Comparison of ENCODE assay signal across 25 cellular contexts in the genomic region with DNA sequence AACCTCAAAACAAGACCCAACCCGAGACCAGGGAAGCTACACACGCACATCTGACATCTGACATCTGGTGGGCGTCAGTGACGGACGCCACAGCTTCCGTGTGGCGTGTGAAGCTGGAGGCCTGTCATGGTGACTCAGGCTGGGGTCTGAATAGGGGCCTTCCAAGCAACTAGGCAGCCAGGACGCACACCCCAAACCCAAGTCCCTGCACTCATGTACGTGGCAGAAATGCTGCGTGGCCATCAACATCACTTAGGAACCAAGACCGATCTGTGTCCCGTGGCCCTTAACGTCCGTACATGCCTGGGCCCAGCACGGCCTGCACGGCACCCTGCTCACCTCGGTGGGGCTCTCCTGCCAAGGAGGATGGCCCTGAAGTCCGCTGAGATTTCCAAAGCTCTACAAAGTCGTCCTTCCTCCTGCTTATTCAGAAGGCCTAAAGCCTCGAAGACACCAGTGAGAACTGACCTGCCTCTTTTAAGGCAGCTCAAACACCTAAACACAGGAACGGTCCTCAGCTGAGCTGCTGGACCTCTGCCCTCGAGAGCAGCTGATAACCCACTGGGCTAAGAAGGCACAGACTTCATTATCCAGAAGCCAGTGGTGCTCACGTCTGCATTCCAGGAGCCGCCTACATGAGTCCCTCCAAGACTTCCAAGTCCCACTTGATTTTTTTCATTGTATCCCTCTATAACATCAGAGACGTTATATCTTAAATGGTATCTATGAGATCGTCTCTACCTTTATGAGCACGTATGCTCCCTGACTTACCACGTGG.
DNase-seq lines count a peak whose midpoint lies in the region; ATAC-seq and TF ChIP-seq lines count a peak whose summit lies in the region.
"Had no signal": no experiment of that assay in that cellular context is flagged by ENCODE, and none has a peak within 500 bp of the region (broad histone marks: within the 10 kb centered on the region; RNA-seq: fewer than 3 reads in every experiment).

No MANE protein-coding gene starts in this region.

- no peak overlapping the region for H3T11ph ChIP-seq in H9 (ENCODE audit: low read length)

- no peak overlapping the region for H3K56ac ChIP-seq in H9 (ENCODE audit: insufficient read length, low read depth, low read length)

- H3K4me1 ChIP-seq in H9 (ENCODE audit: insufficient read depth, low read length) = peaks cover 3% of the 10 kb centered on the region; the same call in 1 of the 2 replicates
- H3K4me1 ChIP-seq: A549 had no signal

- no peak overlapping the region for H2BK5ac ChIP-seq in H9 (ENCODE audit: insufficient read length, low read length)

- H3K14ac ChIP-seq in H9 (ENCODE audit: insufficient read depth, low read length) = no peak overlapping the region

- H3K9me3 ChIP-seq in AG04450 (ENCODE audit: control insufficient read depth, insufficient read depth, low read length) (no peaks in the 10 kb centered on the region; the same call in 1 of the 2 replicates), H9 (ENCODE audit: control insufficient read depth, low read depth, low read length) (no peaks in the 10 kb centered on the region)
- H3K9me3 ChIP-seq: A549, ascending aorta, heart right ventricle, left ventricle myocardium inferior, ovary had no signal

- no peak for TF ChIP-seq CTCF in AG04450 (IDR thresholded peaks at IDR 0.05; ENCODE audit: low read depth, low read length)
- no peak for TF ChIP-seq CTCF in WTC11 (IDR thresholded peaks at IDR 0.05)
- no peak for TF ChIP-seq CTCF in glutamatergic neuron (IDR thresholded peaks at IDR 0.05; ENCODE audit: partially characterized antibody, unreplicated experiment)
- no peak for TF ChIP-seq CTCF in H9 (conservative IDR thresholded peaks at IDR 0.05)

- intact Hi-C loops in posterior vena cava (cut with DNase I) = no loop called here

- H4K91ac ChIP-seq in H9 (ENCODE audit: insufficient read length, low read depth, low read length) = no peak overlapping the region

- DNase-seq in AG04450 (ENCODE audit: low read depth, low spot score) = no peak
- DNase-seq in WTC11 (ENCODE audit: low spot score) = no peak
- DNase-seq in glutamatergic neuron = no peak
- peak; percentile 40 for DNase-seq in posterior vena cava (ENCODE audit: low spot score)
- DNase-seq in H9 = no peak
- no peak for DNase-seq in amygdala (lab: John Stamatoyannopoulos, UW)
- no peak for DNase-seq in SW480 (ENCODE audit: low spot score)
- DNase-seq in stimulated activated CD8-positive, alpha-beta memory T cell treated with anti-CD3 and anti-CD28 coated beads, Interleukin-4, amount 100 ng/mL, for 48 hours = no peak
- DNase-seq: activated CD8-positive, alpha-beta T cell treated with anti-CD3 and anti-CD28 coated beads, Interleukin-2, amount 10 ng/mL, durations not matched to agents 7 days and 5 days; activated naive CD4-positive, alpha-beta T cell treated with Interleukin-2 at 50 U/mL for 16 hours; activated T-cell treated with anti-CD3 and anti-CD28 coated beads, Interleukin-2, amount 50 U/mL, for 1 hour; CD4-positive, CD25-positive, alpha-beta regulatory T cell; heart right ventricle; left ventricle myocardium inferior; NCI-H1105 treated with DMSO at 0.1 percent for 48 hours; NCI-H2081; NCI-H510A treated with DMSO at 0.1 percent for 48 hours; stimulated activated CD4-positive, alpha-beta T cell treated with anti-CD3 and anti-CD28 coated beads, Interleukin-4, amount 100 ng/mL, for 1 hour had no signal

- H3K4me1 Mint-ChIP-seq in WTC11 = peaks cover 42% of the 10 kb centered on the region
- peaks cover 51% of the 10 kb centered on the region for H3K4me1 Mint-ChIP-seq in glutamatergic neuron (ENCODE audit: low read depth, unreplicated experiment)
- H3K4me1 Mint-ChIP-seq in H9 = peaks cover 38 to 51% of the 10 kb centered on the region in 2 experiments

- H3K36me3 Mint-ChIP-seq in WTC11 = no peaks in the 10 kb centered on the region
- H3K36me3 Mint-ChIP-seq in glutamatergic neuron (ENCODE audit: unreplicated experiment) = no peaks in the 10 kb centered on the region
- peaks cover 0 to 4% (median 0%) of the 10 kb centered on the region in 3 experiments; a peak in 1 of 7 replicates for H3K36me3 Mint-ChIP-seq in H9 (ENCODE audit: insufficient read depth in 1 of 3, low read depth in 3 of 3)
- H3K36me3 Mint-ChIP-seq: CD4-positive, CD25-positive, alpha-beta regulatory T cell had no signal

- ATAC-seq in WTC11 = no peak
- ATAC-seq: A549; activated CD8-positive, alpha-beta T cell treated with anti-CD3 and anti-CD28 coated beads, Interleukin-2, amount 10 ng/mL, durations not matched to agents 7 days and 5 days; HepG2 had no signal

- H3K27me3 Mint-ChIP-seq in WTC11 (ENCODE audit: low read depth) (no peaks in the 10 kb centered on the region), glutamatergic neuron (ENCODE audit: unreplicated experiment) (peaks cover 5% of the 10 kb centered on the region), H9 (ENCODE audit: low read depth) (no peaks in the 10 kb centered on the region)
- H3K27me3 Mint-ChIP-seq: CD4-positive, CD25-positive, alpha-beta regulatory T cell had no signal

- H3K4me3 ChIP-seq in AG04450 (ENCODE audit: low read depth, low read length) = no peak overlapping the region
- H3K4me3 ChIP-seq: A549, ascending aorta, heart right ventricle, left ventricle myocardium inferior, ovary, skin epidermis had no signal

- H2BK20ac ChIP-seq in H9 (ENCODE audit: low read depth, low read length, poor library complexity, severe bottlenecking) = no peak overlapping the region

- H3K4ac ChIP-seq in H9 (ENCODE audit: low read depth, low read length) = no peak overlapping the region

- H4K5ac ChIP-seq in H9 (ENCODE audit: insufficient read length, low read depth, low read length) = no peak overlapping the region

- no peak overlapping the region for H2BK120ac ChIP-seq in H9 (ENCODE audit: low read depth, low read length, poor library complexity, severe bottlenecking)

- H2AK5ac ChIP-seq in H9 (ENCODE audit: insufficient read length, low read length) = no peak overlapping the region

- H3K4me2 ChIP-seq in H9 (ENCODE audit: insufficient read depth, insufficient read length, low read length) = no peak overlapping the region
- H3K4me2 ChIP-seq: A549 had no signal

- H3K9me3 Mint-ChIP-seq in WTC11 (no peaks in the 10 kb centered on the region), glutamatergic neuron (ENCODE audit: unreplicated experiment) (peaks cover 10% of the 10 kb centered on the region), H9 (no peaks in the 10 kb centered on the region)

- no peak overlapping the region for H3K23ac ChIP-seq in H9 (ENCODE audit: insufficient read length, low read depth, low read length)

- no peaks in the 10 kb centered on the region for H3K23me2 ChIP-seq in H9 (ENCODE audit: insufficient read length, low read depth, low read length, poor library complexity, severe bottlenecking)

- H2AFZ ChIP-seq in H9 (ENCODE audit: low read length) = no peak overlapping the region

- H3K4me3 Mint-ChIP-seq in WTC11 = no peak overlapping the region
- no peak overlapping the region for H3K4me3 Mint-ChIP-seq in glutamatergic neuron (ENCODE audit: unreplicated experiment)
- H3K4me3 Mint-ChIP-seq in H9 = no peak overlapping the region
- H3K4me3 Mint-ChIP-seq: activated CD8-positive, alpha-beta T cell treated with anti-CD3 and anti-CD28 coated beads, Interleukin-2, amount 10 ng/mL, durations not matched to agents 7 days and 5 days; CD4-positive, CD25-positive, alpha-beta regulatory T cell; stimulated activated naive CD8-positive, alpha-beta T cell treated with anti-CD3 and anti-CD28 coated beads, Interleukin-15, Interleukin-2, amounts not matched to agents 100 ng/mL and 50 ng/mL, for 24 hours had no signal

- no peak overlapping the region for H2BK12ac ChIP-seq in H9 (ENCODE audit: insufficient read length, low read depth, low read length)

- no peak overlapping the region for H3K18ac ChIP-seq in H9 (ENCODE audit: insufficient read length, low read depth, low read length)

- H3K27me3 ChIP-seq in AG04450 (ENCODE audit: control insufficient read depth, insufficient read depth, low read length) = no peaks in the 10 kb centered on the region
- H3K27me3 ChIP-seq in H9 (ENCODE audit: insufficient read depth, low read length) = no peaks in the 10 kb centered on the region
- H3K27me3 ChIP-seq: ascending aorta, heart right ventricle, ovary had no signal

- H3K79me1 ChIP-seq in H9 (ENCODE audit: insufficient read depth, low read depth, low read length, poor library complexity, severe bottlenecking) = no peaks in the 10 kb centered on the region

- H3K27ac Mint-ChIP-seq in WTC11 (peak overlapping the region; percentile 23), glutamatergic neuron (ENCODE audit: unreplicated experiment) (peak overlapping the region; percentile 85), H9 (peak overlapping the region in 1 of 3 experiments; percentile 6; a peak in 2 of 7 replicates)
- H3K27ac Mint-ChIP-seq: activated CD8-positive, alpha-beta T cell treated with anti-CD3 and anti-CD28 coated beads, Interleukin-2, amount 10 ng/mL, durations not matched to agents 7 days and 5 days; stimulated activated naive CD8-positive, alpha-beta T cell treated with anti-CD3 and anti-CD28 coated beads, Interleukin-15, Interleukin-2, amounts not matched to agents 100 ng/mL and 50 ng/mL, for 24 hours had no signal

- H2BK15ac ChIP-seq in H9 (ENCODE audit: low read depth, low read length) = no peak overlapping the region

- POLR2A ChIA-PET in AG04450 (lab: Yijun Ruan, JAX) = no interaction called here
- POLR2A ChIA-PET in WTC11 (lab: Charles Lee) = no interaction called here

- no peak overlapping the region for H3K9ac ChIP-seq in H9 (ENCODE audit: extremely low read depth, insufficient read length, low read length)

- CTCF ChIA-PET in AG04450 (lab: Charles Lee) (no interaction called here), WTC11 (lab: Charles Lee) (interaction anchor here (0.9 kb wide), 1 partner anchor 18 kb away, joined by 3 read pairs; no protein-coding TSS in a partner anchor)

- WGBS in H9 (ENCODE audit: extremely low coverage, insufficient read length, low lambda C conversion rate) = no CpG with 5 or more reads among the region's 28 CpGs

- peak overlapping the region; percentile 11 for H3K27ac ChIP-seq in AG04450 (ENCODE audit: low read depth, low read length)
- no peak overlapping the region for H3K27ac ChIP-seq in H9 (ENCODE audit: insufficient read length, low read depth, low read length)
- H3K27ac ChIP-seq: A549, ascending aorta, heart right ventricle, left ventricle myocardium inferior, ovary, RWPE1, skin epidermis had no signal

- H4K8ac ChIP-seq in H9 (replicated peaks; ENCODE audit: insufficient read length, low read depth, low read length) = no peak overlapping the region

- H3K79me2 ChIP-seq in H9 (ENCODE audit: insufficient read depth, low read length) = no peaks in the 10 kb centered on the region

- H4K20me1 ChIP-seq in H9 (ENCODE audit: control insufficient read depth, insufficient read depth, insufficient read length) = no peaks in the 10 kb centered on the region

TF ChIP-seq in WTC11, 78 proteins besides CTCF, POLR2A, EP300 and RAD21 (continues in another document):
- no peak for TF ChIP-seq SMAD4 (CRISPR knock-in tag; IDR thresholded peaks at IDR 0.05)
